ENCODE assay signal across 23 cellular contexts in genomic region chr6:147251072-147251471, GRCh38.
"Had no signal": no experiment of that assay in that cellular context is flagged by ENCODE, and none has a peak within 500 bp of the region (broad histone marks: within the 10 kb centered on the region; RNA-seq: fewer than 3 reads in every experiment).

No MANE protein-coding gene starts in this region.

- FAIRE-seq: colon, endometrium, endothelial cell of umbilical vein, frontal cortex, islet of Langerhans, keratinocyte had no signal

- H3K4me1 ChIP-seq: esophagus muscularis mucosa, foreskin keratinocyte, gastroesophageal sphincter, heart left ventricle, left lung, lower lobe of right lung had no signal

- H3K9me3 ChIP-seq: esophagus muscularis mucosa, gastroesophageal sphincter, lower lobe of right lung had no signal

- ATAC-seq: foreskin keratinocyte; gastroesophageal sphincter; heart left ventricle; left cardiac atrium; left lung; left ventricle myocardium superior; lower lobe of right lung; naive thymus-derived CD4-positive, alpha-beta T cell had no signal

- H3K27ac ChIP-seq: coronary artery, dorsolateral prefrontal cortex, esophagus muscularis mucosa, foreskin keratinocyte, gastroesophageal sphincter, heart left ventricle, left lung, lower lobe of right lung had no signal

- H3K4me3 ChIP-seq: coronary artery, dorsolateral prefrontal cortex, esophagus muscularis mucosa, gastroesophageal sphincter, heart left ventricle, left lung, lower lobe of right lung had no signal

- H3K27me3 ChIP-seq: dorsolateral prefrontal cortex, esophagus muscularis mucosa, foreskin keratinocyte, gastroesophageal sphincter, heart left ventricle, left lung had no signal

- DNase-seq: dermis blood vessel endothelial cell; dorsolateral prefrontal cortex; effector CD4-positive, alpha-beta T cell; effector memory CD4-positive, alpha-beta T cell; foreskin keratinocyte; heart left ventricle; hippocampal formation; left cardiac atrium; left ventricle myocardium superior; lower lobe of right lung; mesendoderm; midbrain; naive thymus-derived CD4-positive, alpha-beta T cell had no signal
